In the genomic region with DNA sequence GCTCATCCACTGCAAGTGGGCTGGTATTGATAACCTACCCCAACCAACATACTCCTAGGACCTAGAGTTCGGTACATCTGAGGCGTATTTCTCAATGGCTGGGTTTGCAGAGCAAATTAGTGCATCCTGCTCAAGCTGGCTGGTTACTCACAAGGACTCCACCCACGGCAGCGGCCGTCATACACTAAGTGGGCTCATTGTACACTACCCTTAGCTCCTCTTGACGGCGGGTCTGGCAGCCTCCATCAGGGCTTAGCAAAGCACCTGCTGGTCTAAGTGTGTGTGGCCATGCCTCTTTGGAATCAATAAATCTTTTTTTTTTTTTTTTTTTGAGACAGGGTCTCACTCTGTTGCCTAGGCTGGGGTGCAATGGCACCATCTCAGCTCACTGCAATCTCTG, we compare ENCODE assay signal across 1 cellular context.
TF ChIP-seq lines count a peak whose summit lies in the region.

No MANE protein-coding gene starts in this region.

TF ChIP-seq in HepG2, 621 proteins besides CTCF, POLR2A, EP300 and RAD21 (continued from another document):
- TF ChIP-seq TEAD3 (CRISPR knock-in tag; optimal IDR thresholded peaks at IDR 0.05; ENCODE audit: borderline replicate concordance) (no peak), NCOR1 (IDR thresholded peaks at IDR 0.05; ENCODE audit: borderline replicate concordance, low read length) (no peak), ZNF329 (CRISPR knock-in tag; IDR thresholded peaks at IDR 0.05; ENCODE audit: low read depth) (no peak), ZFP82 (CRISPR knock-in tag; IDR thresholded peaks at IDR 0.05; ENCODE audit: borderline replicate concordance) (no peak), ZNF615 (CRISPR knock-in tag; IDR thresholded peaks at IDR 0.05; ENCODE audit: borderline replicate concordance) (no peak), NKX3-1 (CRISPR knock-in tag; IDR thresholded peaks at IDR 0.05) (no peak), ATAD3A (CRISPR knock-in tag; IDR thresholded peaks at IDR 0.05) (no peak), FOXK2 (IDR thresholded peaks at IDR 0.05) (no peak), ZNF460 (CRISPR knock-in tag; IDR thresholded peaks at IDR 0.05; ENCODE audit: borderline replicate concordance) (no peak)
- TF ChIP-seq, protein P1, sequence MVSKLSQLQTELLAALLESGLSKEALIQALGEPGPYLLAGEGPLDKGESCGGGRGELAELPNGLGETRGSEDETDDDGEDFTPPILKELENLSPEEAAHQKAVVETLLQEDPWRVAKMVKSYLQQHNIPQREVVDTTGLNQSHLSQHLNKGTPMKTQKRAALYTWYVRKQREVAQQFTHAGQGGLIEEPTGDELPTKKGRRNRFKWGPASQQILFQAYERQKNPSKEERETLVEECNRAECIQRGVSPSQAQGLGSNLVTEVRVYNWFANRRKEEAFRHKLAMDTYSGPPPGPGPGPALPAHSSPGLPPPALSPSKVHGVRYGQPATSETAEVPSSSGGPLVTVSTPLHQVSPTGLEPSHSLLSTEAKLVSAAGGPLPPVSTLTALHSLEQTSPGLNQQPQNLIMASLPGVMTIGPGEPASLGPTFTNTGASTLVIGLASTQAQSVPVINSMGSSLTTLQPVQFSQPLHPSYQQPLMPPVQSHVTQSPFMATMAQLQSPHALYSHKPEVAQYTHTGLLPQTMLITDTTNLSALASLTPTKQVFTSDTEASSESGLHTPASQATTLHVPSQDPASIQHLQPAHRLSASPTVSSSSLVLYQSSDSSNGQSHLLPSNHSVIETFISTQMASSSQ (IDR thresholded peaks at IDR 0.05; ENCODE audit: low read depth), result no peak
- TF ChIP-seq, protein P1 (CRISPR knock-in tag; IDR thresholded peaks at IDR 0.05; ENCODE audit: borderline replicate concordance), result no peak
